15 cellular contexts compared by ENCODE assay signal in the genomic region with DNA sequence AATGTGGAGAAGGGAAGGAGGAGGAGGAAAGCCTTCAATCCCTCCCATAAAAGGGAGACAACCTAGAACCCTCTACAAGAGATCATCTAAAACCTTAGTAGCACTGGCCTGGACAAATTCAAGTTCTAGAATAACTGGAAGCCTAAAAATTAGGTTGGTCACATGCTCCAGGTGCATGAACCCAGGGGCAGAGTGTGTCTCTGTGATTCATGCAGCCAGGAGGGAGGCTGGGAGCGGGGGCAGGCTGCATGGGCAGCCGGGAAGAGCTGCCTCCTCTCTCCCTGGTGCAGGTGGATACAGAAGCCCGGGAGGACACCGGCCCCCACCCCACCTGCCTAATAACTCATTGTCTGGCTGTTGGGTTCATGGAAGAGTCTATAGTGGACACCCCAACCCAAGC. TPM values are rescaled to one million over a fixed set of nuclear protein-coding genes. Genes with fewer than 3 reads are reported as not detected.
DNase-seq lines count a peak whose midpoint lies in the region; ATAC-seq and TF ChIP-seq lines count a peak whose summit lies in the region.
"Had no signal": no experiment of that assay in that cellular context is flagged by ENCODE, and none has a peak within 500 bp of the region (broad histone marks: within the 10 kb centered on the region; RNA-seq: fewer than 3 reads in every experiment).

No MANE protein-coding gene starts in this region.

- no peak overlapping the region for H3K9ac ChIP-seq in MM.1S (ENCODE audit: low read length)

- no peak overlapping the region for H3K4me2 ChIP-seq in MM.1S (ENCODE audit: low read depth, low read length)
- H3K4me2 ChIP-seq: smooth muscle cell had no signal

- H3K79me2 ChIP-seq in MM.1S (ENCODE audit: low read length), result no peaks in the 10 kb centered on the region

- H2AFZ ChIP-seq in MM.1S (ENCODE audit: low read length), result no peak overlapping the region

- no peak for DNase-seq in cardiac muscle cell (ENCODE audit: low read depth in 1 of 2, low spot score in 1 of 2)
- DNase-seq in Right ventricle myocardium superior, result no peak
- no peak for DNase-seq in breast epithelium (ENCODE audit: low spot score in 2 of 2)
- DNase-seq in right lobe of liver, result peak; percentile 75 to 84 (median 81)
- no peak for DNase-seq in transverse colon
- DNase-seq in activated CD4-positive, alpha-beta T cell treated with anti-CD3 and anti-CD28 coated beads, Interleukin-2, amount 50 U/mL, for 1 hour, result no peak
- DNase-seq in MM.1S, result no peak
- DNase-seq: activated naive CD8-positive, alpha-beta T cell treated with anti-CD3 and anti-CD28 coated beads, Interleukin-2, amount 50 U/mL, for 24 hours; Caco-2; GF-D8 had no signal

- H3K9me3 ChIP-seq in cardiac muscle cell (ENCODE audit: low read depth), result no peaks in the 10 kb centered on the region
- no peaks in the 10 kb centered on the region for H3K9me3 ChIP-seq in breast epithelium
- no peaks in the 10 kb centered on the region for H3K9me3 ChIP-seq in right lobe of liver
- H3K9me3 ChIP-seq in transverse colon, result no peaks in the 10 kb centered on the region
- H3K9me3 ChIP-seq in MM.1S (replicated peaks; ENCODE audit: insufficient read depth, low read length), result no peaks in the 10 kb centered on the region
- H3K9me3 ChIP-seq: Caco-2, neutrophil had no signal

- H3K36me3 ChIP-seq in cardiac muscle cell (no peaks in the 10 kb centered on the region), breast epithelium (no peaks in the 10 kb centered on the region), right lobe of liver (no peaks in the 10 kb centered on the region), transverse colon (no peaks in the 10 kb centered on the region), MM.1S (replicated peaks; ENCODE audit: insufficient read depth, low read length) (no peaks in the 10 kb centered on the region)
- H3K36me3 ChIP-seq: neutrophil had no signal

- H4K20me1 ChIP-seq in MM.1S (ENCODE audit: insufficient read depth, low read length), result no peaks in the 10 kb centered on the region

- peak overlapping the region; percentile 76 for H3K27ac ChIP-seq in cardiac muscle cell
- H3K27ac ChIP-seq in breast epithelium, result peak overlapping the region; percentile 79 to 80
- peak overlapping the region; percentile 54 to 93 (median 68) for H3K27ac ChIP-seq in right lobe of liver
- peak overlapping the region; percentile 67 to 86 (median 82) for H3K27ac ChIP-seq in transverse colon
- H3K27ac ChIP-seq in MM.1S (ENCODE audit: low read length), result no peak overlapping the region
- H3K27ac ChIP-seq: neutrophil had no signal

- no peak for TF ChIP-seq CTCF in cardiac muscle cell (IDR thresholded peaks at IDR 0.05; ENCODE audit: low read depth, low read length)
- no peak for TF ChIP-seq CTCF in breast epithelium (IDR thresholded peaks at IDR 0.05)
- TF ChIP-seq CTCF in right lobe of liver (IDR thresholded peaks at IDR 0.05), result no peak
- no peak for TF ChIP-seq CTCF in transverse colon (IDR thresholded peaks at IDR 0.05)
- TF ChIP-seq CTCF in MM.1S (IDR thresholded peaks at IDR 0.05; ENCODE audit: low read length), result no peak

- H3K4me3 ChIP-seq in cardiac muscle cell, result no peak overlapping the region
- peak overlapping the region in 1 of 3 donors; percentile 39 for H3K4me3 ChIP-seq in breast epithelium
- no peak overlapping the region for H3K4me3 ChIP-seq in right lobe of liver
- no peak overlapping the region for H3K4me3 ChIP-seq in transverse colon
- H3K4me3 ChIP-seq in MM.1S (ENCODE audit: low read length), result no peak overlapping the region
- H3K4me3 ChIP-seq: smooth muscle cell had no signal

- H3K27me3 ChIP-seq in cardiac muscle cell, result no peaks in the 10 kb centered on the region
- H3K27me3 ChIP-seq in breast epithelium, result no peaks in the 10 kb centered on the region
- no peaks in the 10 kb centered on the region for H3K27me3 ChIP-seq in right lobe of liver
- no peaks in the 10 kb centered on the region for H3K27me3 ChIP-seq in transverse colon
- no peaks in the 10 kb centered on the region for H3K27me3 ChIP-seq in MM.1S (replicated peaks; ENCODE audit: insufficient read depth, low read length)

- no CpG with 5 or more reads among the region's 4 CpGs for WGBS in right lobe of liver (ENCODE audit: insufficient coverage, low coverage, low lambda C conversion rate, missing lambda C conversion rate)
- WGBS in transverse colon (ENCODE audit: low coverage in 1 of 2), 2 donors, result 78% methylated on average over 4 of the region's 4 CpGs; no CpG with 5 or more reads in 1 of the 2 donors

- H3K9me2 ChIP-seq in MM.1S (replicated peaks; ENCODE audit: insufficient read depth, low read length), result no peaks in the 10 kb centered on the region

- H3F3A ChIP-seq in MM.1S (ENCODE audit: insufficient read depth, low read length), result no peaks in the 10 kb centered on the region

- in situ Hi-C loops in transverse colon (cut with MboI; ENCODE audit: low pct_ligation_motif_present in 1 of 4, low pct_unique_long_range_greater_than_20kb in 1 of 4, low sequenced_read_pairs in 3 of 4), result no loop called here

- intact Hi-C loops in Right ventricle myocardium superior (cut with DNase I), result no loop called here
- intact Hi-C loops in breast epithelium (cut with DNase I; ENCODE audit: low total_unique reads), result no loop called here
- intact Hi-C loops in right lobe of liver (cut with DNase I), result no loop called here
- intact Hi-C loops in transverse colon (cut with DNase I; ENCODE audit: low total_unique reads), result no loop called here

- no peak for TF ChIP-seq POLR2A in breast epithelium (IDR thresholded peaks at IDR 0.05)
- no peak for TF ChIP-seq POLR2A in right lobe of liver (IDR thresholded peaks at IDR 0.05)
- TF ChIP-seq POLR2A in transverse colon (IDR thresholded peaks at IDR 0.05), result no peak

- TF ChIP-seq EP300 in transverse colon (IDR thresholded peaks at IDR 0.05; ENCODE audit: low read depth), result no peak

- ATAC-seq in Right ventricle myocardium superior (ENCODE audit: poor library complexity), result no peak
- ATAC-seq in right lobe of liver, result peak; percentile 44 to 52 (median 48)
- no peak for ATAC-seq in HG02981 (IDR thresholded peaks at IDR 0.05; ENCODE audit: unreplicated experiment)
- ATAC-seq: activated CD8-positive, alpha-beta T cell treated with anti-CD3 and anti-CD28 coated beads for 36 hours; stimulated activated effector memory CD8-positive, alpha-beta T cell treated with anti-CD3 and anti-CD28 coated beads, Interleukin-12 subunit alpha, Interleukin-12 subunit beta, amount 100 ng/mL, for 72 hours had no signal

- H3K4me1 ChIP-seq in cardiac muscle cell (ENCODE audit: low read depth), result peaks cover 76% of the 10 kb centered on the region
- peaks cover 21 to 66% of the 10 kb centered on the region in 2 donors for H3K4me1 ChIP-seq in breast epithelium
- H3K4me1 ChIP-seq in right lobe of liver, result peaks cover 0 to 93% (median 44%) of the 10 kb centered on the region in 4 donors
- H3K4me1 ChIP-seq in transverse colon, result peaks cover 57 to 92% (median 82%) of the 10 kb centered on the region in 4 donors
- H3K4me1 ChIP-seq in MM.1S (ENCODE audit: low read length), result no peaks in the 10 kb centered on the region

RNA-seq across cellular contexts. Expression of gene CCDC85C, which starts 38.6 kb away (rescaled TPM):
- total RNA-seq in cardiac muscle cell, result 45.7 and 46.5 TPM in 2 replicates
- polyA plus RNA-seq in cardiac muscle cell, result 38.2 and 39.6 TPM in 2 replicates
- total RNA-seq in Right ventricle myocardium superior, result 46.6 TPM
- total RNA-seq in breast epithelium, result 1 to 10 TPM; 1.3 to 8.3 (median 4.3) TPM
- 10 to 100 TPM; 13.6 to 32.8 (median 21.8) TPM for total RNA-seq in right lobe of liver
- total RNA-seq in transverse colon, result 10 to 100 TPM; 19.3 to 55.4 (median 45.7) TPM

Comparison
In these comparisons a context has a peak if more than half of its experiments do, and no peak if none do; other contexts are left out.
1. DNase-seq: peak in right lobe of liver (3 of 3); none in cardiac muscle cell (0 of 2), Right ventricle myocardium superior (single experiment), breast epithelium (0 of 2), transverse colon (single experiment), activated CD4-positive, alpha-beta T cell treated with anti-CD3 and anti-CD28 coated beads, Interleukin-2, amount 50 U/mL, for 1 hour (single experiment) and MM.1S (single experiment).
2. ATAC-seq: peak in right lobe of liver (4 of 4); none in Right ventricle myocardium superior (single experiment) and HG02981 (single experiment).